In genomic region chr2:125397535-125398251, GRCh38 we compare ENCODE assay signal across 1 cellular context.
A peak's percentile ranks its signal among the peaks of the same experiment; 100 is the strongest.
TF ChIP-seq lines count a peak whose summit lies in the region.

No MANE protein-coding gene starts in this region.

TF ChIP-seq in GM12878, 131 proteins besides CTCF, POLR2A, EP300 and RAD21 (continued from another document):
- TF ChIP-seq ZNF687 (IDR thresholded peaks at IDR 0.05) (no peak), NFXL1 (IDR thresholded peaks at IDR 0.05; ENCODE audit: borderline replicate concordance) (no peak), ZBTB4 (CRISPR knock-in tag; IDR thresholded peaks at IDR 0.05) (no peak), IRF3 (IDR thresholded peaks at IDR 0.05) (no peak), SRF (IDR thresholded peaks at IDR 0.05; ENCODE audit: low read depth in 2 of 2, low read length in 2 of 2) (no peak), RB1 (IDR thresholded peaks at IDR 0.05; ENCODE audit: borderline replicate concordance) (no peak), EZH2 (IDR thresholded peaks at IDR 0.05; ENCODE audit: borderline replicate concordance, control insufficient read depth, low read depth, low read length) (no peak), ZNF217 (IDR thresholded peaks at IDR 0.05) (no peak), IKZF1 (conservative IDR thresholded peaks at IDR 0.05) (peak; percentile 62), SUZ12 (IDR thresholded peaks at IDR 0.05; ENCODE audit: unreplicated experiment) (no peak), MEF2B (IDR thresholded peaks at IDR 0.05; ENCODE audit: partially characterized antibody, poor library complexity, severe bottlenecking) (peak; percentile 86), RFX5 (IDR thresholded peaks at IDR 0.05; ENCODE audit: low read depth, low read length) (no peak), NFIC (IDR thresholded peaks at IDR 0.05; ENCODE audit: low read depth, low read length) (peak; percentile 91), RAD51 (IDR thresholded peaks at IDR 0.05) (no peak), E4F1 (IDR thresholded peaks at IDR 0.05; ENCODE audit: borderline replicate concordance, partially characterized antibody) (no peak), PRDM15 (CRISPR knock-in tag; IDR thresholded peaks at IDR 0.05) (no peak), HDGF (IDR thresholded peaks at IDR 0.05) (no peak), NFYA (IDR thresholded peaks at IDR 0.05; ENCODE audit: borderline replicate concordance, low read depth, low read length) (no peak), SMAD5 (IDR thresholded peaks at IDR 0.05; ENCODE audit: low read depth) (no peak), RBBP5 (conservative IDR thresholded peaks at IDR 0.05) (no peak), SMC3 (IDR thresholded peaks at IDR 0.05; ENCODE audit: borderline replicate concordance, low read length) (peak; percentile 22; the same call in 1 of the 2 replicates), JUNB (IDR thresholded peaks at IDR 0.05) (peak; percentile 96), CEBPZ (IDR thresholded peaks at IDR 0.05; ENCODE audit: low read depth, low read length) (no peak), POU2F2 (IDR thresholded peaks at IDR 0.05; ENCODE audit: borderline replicate concordance, low read depth, low read length) (no peak), SIN3A (IDR thresholded peaks at IDR 0.05; ENCODE audit: low read depth, low read length) (no peak), GABPA (IDR thresholded peaks at IDR 0.05; ENCODE audit: low read depth) (peak; percentile 57; the same call in 1 of the 2 replicates), NRF1 (conservative IDR thresholded peaks at IDR 0.05; ENCODE audit: low read depth, low read length) (no peak), POLR2AphosphoS5 (IDR thresholded peaks at IDR 0.05; ENCODE audit: low read length) (no peak), ZBTB33 (IDR thresholded peaks at IDR 0.05) (no peak), POLR2AphosphoS2 (IDR thresholded peaks at IDR 0.05; ENCODE audit: low read depth, low read length) (no peak), ELK1 (IDR thresholded peaks at IDR 0.05; ENCODE audit: low read depth, low read length) (no peak), KLF5 (IDR thresholded peaks at IDR 0.05; ENCODE audit: partially characterized antibody) (no peak), ATF2 (IDR thresholded peaks at IDR 0.05; ENCODE audit: low read length) (peak; percentile 96)
